Comparison of ENCODE assay signal across 8 cellular contexts in the genomic region with DNA sequence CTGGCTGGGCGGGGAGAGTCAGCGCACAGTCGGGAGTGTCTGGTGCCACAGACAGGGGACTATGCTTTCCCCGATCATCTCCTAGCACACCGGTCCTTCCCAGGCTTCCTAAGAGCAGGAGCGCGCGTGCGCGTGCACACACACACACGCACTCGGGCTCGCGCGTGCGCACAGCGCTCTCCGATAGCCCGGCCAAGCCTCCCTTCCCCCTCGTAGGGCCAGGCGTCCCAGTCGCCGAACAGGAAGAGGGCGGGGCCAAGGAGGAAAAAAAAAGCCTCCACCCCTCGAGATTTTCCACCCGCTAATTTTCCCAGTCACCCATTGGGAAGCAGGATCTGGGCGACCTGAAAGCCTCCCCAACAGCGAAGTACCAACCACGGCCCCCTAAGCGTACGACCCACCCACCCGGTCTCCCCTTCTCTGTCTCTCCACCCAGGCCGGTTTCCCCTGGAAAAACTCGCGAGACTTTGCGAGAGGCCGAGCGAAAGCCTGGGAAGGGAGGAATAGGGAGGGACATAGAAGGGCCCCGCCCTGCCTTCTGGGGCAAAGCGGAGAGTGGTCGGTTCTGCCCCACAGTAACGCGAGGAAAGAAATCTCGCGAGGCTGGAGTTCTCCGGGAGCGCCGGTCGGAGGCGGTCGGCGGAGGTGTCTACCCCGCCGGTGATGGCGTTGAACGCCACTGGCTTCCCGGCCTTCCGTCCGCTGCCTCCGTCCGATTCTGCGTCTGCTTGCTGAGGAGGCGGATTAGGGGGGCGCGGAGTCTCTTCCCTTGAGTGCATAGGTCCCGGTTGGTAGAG. TPM values are rescaled to one million over a fixed set of nuclear protein-coding genes. Genes with fewer than 3 reads are reported as not detected.
DNase-seq lines count a peak whose midpoint lies in the region; ATAC-seq and TF ChIP-seq lines count a peak whose summit lies in the region.

FGFR1OP2 (plus strand) TSS at position 608 of the 797 bp plus-strand sequence. CDS start 15,689 bp downstream, outside the sequence.
A gene with protein sequence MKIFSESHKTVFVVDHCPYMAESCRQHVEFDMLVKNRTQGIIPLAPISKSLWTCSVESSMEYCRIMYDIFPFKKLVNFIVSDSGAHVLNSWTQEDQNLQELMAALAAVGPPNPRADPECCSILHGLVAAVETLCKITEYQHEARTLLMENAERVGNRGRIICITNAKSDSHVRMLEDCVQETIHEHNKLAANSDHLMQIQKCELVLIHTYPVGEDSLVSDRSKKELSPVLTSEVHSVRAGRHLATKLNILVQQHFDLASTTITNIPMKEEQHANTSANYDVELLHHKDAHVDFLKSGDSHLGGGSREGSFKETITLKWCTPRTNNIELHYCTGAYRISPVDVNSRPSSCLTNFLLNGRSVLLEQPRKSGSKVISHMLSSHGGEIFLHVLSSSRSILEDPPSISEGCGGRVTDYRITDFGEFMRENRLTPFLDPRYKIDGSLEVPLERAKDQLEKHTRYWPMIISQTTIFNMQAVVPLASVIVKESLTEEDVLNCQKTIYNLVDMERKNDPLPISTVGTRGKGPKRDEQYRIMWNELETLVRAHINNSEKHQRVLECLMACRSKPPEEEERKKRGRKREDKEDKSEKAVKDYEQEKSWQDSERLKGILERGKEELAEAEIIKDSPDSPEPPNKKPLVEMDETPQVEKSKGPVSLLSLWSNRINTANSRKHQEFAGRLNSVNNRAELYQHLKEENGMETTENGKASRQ (minus strand): TSS at position 119 of the 797 bp plus-strand sequence. CDS start 1,178 bp downstream, outside the sequence.

- peaks cover 48% of the 10 kb centered on the region for H3K4me1 Mint-ChIP-seq in activated CD4-positive, alpha-beta memory T cell treated with anti-CD3 and anti-CD28 coated beads for 36 hours (ENCODE audit: low read depth)

- peak; percentile 80 for ATAC-seq in GM19438 (IDR thresholded peaks at IDR 0.05; ENCODE audit: low read depth, unreplicated experiment)
- peak; percentile 46 for ATAC-seq in HG03575 (IDR thresholded peaks at IDR 0.05; ENCODE audit: extremely low read depth, insufficient number of reproducible peaks, low FRiP score, unreplicated experiment)
- ATAC-seq in right lobe of liver: peak; percentile 94 to 98 (median 95)

- POLR2A ChIA-PET in activated CD4-positive, alpha-beta memory T cell treated with anti-CD3 and anti-CD28 coated beads for 36 hours (lab: Charles Lee): no interaction called here

- H3K4me3 Mint-ChIP-seq in activated CD4-positive, alpha-beta memory T cell treated with anti-CD3 and anti-CD28 coated beads for 36 hours: peak within 1 kb of the TSS; percentile 94

- 0% methylated on average over 30 of the region's 66 CpGs for WGBS in right lobe of liver (ENCODE audit: insufficient coverage, low coverage, low lambda C conversion rate, missing lambda C conversion rate)

- DNase-seq in CD1c-positive myeloid dendritic cell (ENCODE audit: extremely low spot score): peak; percentile 99
- peak; percentile 98 for DNase-seq in NCI-H82 treated with DMSO at 0.1 percent for 48 hours (lab: John Stamatoyannopoulos, UW; ENCODE audit: unreplicated experiment)
- DNase-seq in activated CD4-positive, alpha-beta memory T cell treated with anti-CD3 and anti-CD28 coated beads for 36 hours: peak; percentile 98
- DNase-seq in dorsolateral prefrontal cortex: peak; percentile 93 to 99 (median 97)
- peak; percentile 99 for DNase-seq in right lobe of liver
- DNase-seq in stimulated activated CD4-positive, alpha-beta T cell treated with anti-CD3 and anti-CD28 coated beads, Interleukin-4, amount 100 ng/mL, for 4 hours: peak; percentile 95 to 97

- TF ChIP-seq POLR2A in right lobe of liver (IDR thresholded peaks at IDR 0.05): peak; percentile 97

- H3K9me3 ChIP-seq in right lobe of liver: no peaks in the 10 kb centered on the region

- peaks cover 0 to 39% (median 9%) of the 10 kb centered on the region in 4 donors for H3K4me1 ChIP-seq in right lobe of liver

- peaks cover 14% of the 10 kb centered on the region for H3K36me3 Mint-ChIP-seq in activated CD4-positive, alpha-beta memory T cell treated with anti-CD3 and anti-CD28 coated beads for 36 hours

- no peaks in the 10 kb centered on the region for H3K27me3 Mint-ChIP-seq in activated CD4-positive, alpha-beta memory T cell treated with anti-CD3 and anti-CD28 coated beads for 36 hours

- CTCF ChIA-PET in activated CD4-positive, alpha-beta memory T cell treated with anti-CD3 and anti-CD28 coated beads for 36 hours (lab: Charles Lee): interaction anchor here (1.2 kb wide), 1 partner anchor 76 kb away, joined by 8 read pairs; the partner anchor contains the start of gene TM7SF3

- TF ChIP-seq CTCF in dorsolateral prefrontal cortex (IDR thresholded peaks at IDR 0.05 in 54 of 56, conservative IDR thresholded peaks at IDR 0.05 in 2 of 56; ENCODE audit: low read depth in 1 of 56, partially characterized antibody in 56 of 56): peak in 27 of 56 donors; percentile 8 to 43 (median 19)
- peak in 1 of 4 donors; percentile 5 for TF ChIP-seq CTCF in right lobe of liver (IDR thresholded peaks at IDR 0.05)

- H3K9me3 Mint-ChIP-seq in activated CD4-positive, alpha-beta memory T cell treated with anti-CD3 and anti-CD28 coated beads for 36 hours: no peaks in the 10 kb centered on the region

- H3K27ac Mint-ChIP-seq in activated CD4-positive, alpha-beta memory T cell treated with anti-CD3 and anti-CD28 coated beads for 36 hours: peak within 1 kb of the TSS; percentile 98

- H3K27me3 ChIP-seq in dorsolateral prefrontal cortex (no peaks in the 10 kb centered on the region), right lobe of liver (no peaks in the 10 kb centered on the region)

- H3K27ac ChIP-seq in dorsolateral prefrontal cortex: peak within 1 kb of the TSS; percentile 90 to 100 (median 98)
- H3K27ac ChIP-seq in right lobe of liver: peak within 1 kb of the TSS; percentile 92 to 96 (median 93)

- intact Hi-C loops in activated CD4-positive, alpha-beta memory T cell treated with anti-CD3 and anti-CD28 coated beads for 36 hours (cut with micrococcal nuclease): loop anchor here (1.0 to 10.0 kb wide), 9 partner anchors 34 to 847 kb away; partner anchors contain the start of genes ITPR2, KLHL42, MANSC4 and STK38L
- intact Hi-C loops in dorsolateral prefrontal cortex (cut with DNase I): loop anchor here (1.0 to 5.0 kb wide), 4 partner anchors 19 to 105 kb away; partner anchors contain the start of genes TM7SF3 (in 2 of the 2) and ITPR2 (in 1 of the 2)
- intact Hi-C loops in right lobe of liver (cut with DNase I): loop anchor here in 1 of 2 donors (10.0 kb wide), 1 partner anchor 77 kb away; the partner anchor contains the start of gene TM7SF3

- peak within 1 kb of the TSS; percentile 68 to 99 (median 91) for H3K4me3 ChIP-seq in dorsolateral prefrontal cortex
- H3K4me3 ChIP-seq in right lobe of liver: peak within 1 kb of the TSS; percentile 87 to 94 (median 90)

- H3K36me3 ChIP-seq in right lobe of liver: peaks cover 0 to 3% (median 0%) of the 10 kb centered on the region in 4 donors

RNA-seq across cellular contexts. Expression of gene FGFR1OP2, which starts in this region (rescaled TPM):
- total RNA-seq in activated CD4-positive, alpha-beta memory T cell treated with anti-CD3 and anti-CD28 coated beads for 36 hours: 10 to 100 TPM; 49.1 to 50.7 TPM
- 100 to 1,000 TPM in 98 of 120 experiments, 10 to 100 TPM in 22; 75.1 to 154 (median 111) TPM for total RNA-seq in dorsolateral prefrontal cortex
- total RNA-seq in right lobe of liver: 10 to 100 TPM; 13.3 to 29.6 (median 20.1) TPM

RNA-seq across cellular contexts. Expression of the second gene that starts in this region (rescaled TPM):
- 10 to 100 TPM; 54.5 to 54.8 TPM for total RNA-seq in activated CD4-positive, alpha-beta memory T cell treated with anti-CD3 and anti-CD28 coated beads for 36 hours
- total RNA-seq in dorsolateral prefrontal cortex (10 to 100 TPM in 118 of 120 experiments, 1 to 10 TPM in 2; 8.6 to 34.6 (median 16.3) TPM), right lobe of liver (10 to 100 TPM in 2 of 6 experiments, 1 to 10 TPM in 4; 6.2 to 17.2 (median 9.1) TPM)

Comparison
In these comparisons a context has a peak if more than half of its experiments do, and no peak if none do; other contexts are left out.
1. Peak in every context shown above with its lines: DNase-seq, ATAC-seq, H3K4me3 ChIP-seq and H3K27ac ChIP-seq.